In the genomic region with DNA sequence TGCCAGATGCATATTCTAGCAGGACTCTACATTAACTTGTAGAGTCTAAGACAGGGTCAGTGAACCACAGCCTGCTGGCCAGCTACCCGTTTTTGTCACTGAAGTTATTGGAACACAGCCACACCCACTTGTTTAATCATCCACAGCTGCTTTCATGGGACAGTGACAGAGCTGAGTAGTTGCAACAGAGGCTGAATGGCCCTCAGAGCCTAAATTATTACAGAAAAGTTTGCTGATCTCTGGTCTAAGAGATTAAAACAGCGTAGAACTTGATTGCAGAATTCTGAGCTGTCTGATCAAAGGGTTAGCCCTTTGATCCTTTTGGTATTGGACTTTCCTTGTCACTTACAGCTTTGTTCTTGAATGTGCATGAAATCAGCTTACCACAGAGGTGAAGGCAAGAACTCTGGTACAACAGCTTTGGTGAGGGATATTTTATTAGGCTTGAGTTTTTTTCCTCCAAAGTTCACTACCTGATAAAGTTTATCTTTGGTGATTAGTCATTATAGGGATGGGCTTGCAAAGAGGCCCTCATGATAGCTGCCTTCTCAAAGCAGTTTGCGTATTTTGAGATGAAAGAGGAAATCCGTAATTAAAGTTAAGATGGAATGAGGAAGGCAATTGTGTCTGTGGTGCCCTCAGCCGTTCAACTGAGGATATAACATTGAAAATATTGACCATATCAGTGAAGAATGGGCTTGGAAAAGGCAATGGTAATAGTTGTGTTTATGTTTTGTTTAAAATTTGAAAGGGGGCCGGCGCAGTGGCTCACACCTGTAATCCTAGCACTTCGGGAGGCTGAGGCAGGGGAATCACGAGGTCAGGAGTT, we compare ENCODE assay signal across 1 cellular context.
TF ChIP-seq lines count a peak whose summit lies in the region.

No MANE protein-coding gene starts in this region.

TF ChIP-seq in HepG2, 621 proteins besides CTCF, POLR2A, EP300 and RAD21 (continued from another document):
- TF ChIP-seq, protein P1, sequence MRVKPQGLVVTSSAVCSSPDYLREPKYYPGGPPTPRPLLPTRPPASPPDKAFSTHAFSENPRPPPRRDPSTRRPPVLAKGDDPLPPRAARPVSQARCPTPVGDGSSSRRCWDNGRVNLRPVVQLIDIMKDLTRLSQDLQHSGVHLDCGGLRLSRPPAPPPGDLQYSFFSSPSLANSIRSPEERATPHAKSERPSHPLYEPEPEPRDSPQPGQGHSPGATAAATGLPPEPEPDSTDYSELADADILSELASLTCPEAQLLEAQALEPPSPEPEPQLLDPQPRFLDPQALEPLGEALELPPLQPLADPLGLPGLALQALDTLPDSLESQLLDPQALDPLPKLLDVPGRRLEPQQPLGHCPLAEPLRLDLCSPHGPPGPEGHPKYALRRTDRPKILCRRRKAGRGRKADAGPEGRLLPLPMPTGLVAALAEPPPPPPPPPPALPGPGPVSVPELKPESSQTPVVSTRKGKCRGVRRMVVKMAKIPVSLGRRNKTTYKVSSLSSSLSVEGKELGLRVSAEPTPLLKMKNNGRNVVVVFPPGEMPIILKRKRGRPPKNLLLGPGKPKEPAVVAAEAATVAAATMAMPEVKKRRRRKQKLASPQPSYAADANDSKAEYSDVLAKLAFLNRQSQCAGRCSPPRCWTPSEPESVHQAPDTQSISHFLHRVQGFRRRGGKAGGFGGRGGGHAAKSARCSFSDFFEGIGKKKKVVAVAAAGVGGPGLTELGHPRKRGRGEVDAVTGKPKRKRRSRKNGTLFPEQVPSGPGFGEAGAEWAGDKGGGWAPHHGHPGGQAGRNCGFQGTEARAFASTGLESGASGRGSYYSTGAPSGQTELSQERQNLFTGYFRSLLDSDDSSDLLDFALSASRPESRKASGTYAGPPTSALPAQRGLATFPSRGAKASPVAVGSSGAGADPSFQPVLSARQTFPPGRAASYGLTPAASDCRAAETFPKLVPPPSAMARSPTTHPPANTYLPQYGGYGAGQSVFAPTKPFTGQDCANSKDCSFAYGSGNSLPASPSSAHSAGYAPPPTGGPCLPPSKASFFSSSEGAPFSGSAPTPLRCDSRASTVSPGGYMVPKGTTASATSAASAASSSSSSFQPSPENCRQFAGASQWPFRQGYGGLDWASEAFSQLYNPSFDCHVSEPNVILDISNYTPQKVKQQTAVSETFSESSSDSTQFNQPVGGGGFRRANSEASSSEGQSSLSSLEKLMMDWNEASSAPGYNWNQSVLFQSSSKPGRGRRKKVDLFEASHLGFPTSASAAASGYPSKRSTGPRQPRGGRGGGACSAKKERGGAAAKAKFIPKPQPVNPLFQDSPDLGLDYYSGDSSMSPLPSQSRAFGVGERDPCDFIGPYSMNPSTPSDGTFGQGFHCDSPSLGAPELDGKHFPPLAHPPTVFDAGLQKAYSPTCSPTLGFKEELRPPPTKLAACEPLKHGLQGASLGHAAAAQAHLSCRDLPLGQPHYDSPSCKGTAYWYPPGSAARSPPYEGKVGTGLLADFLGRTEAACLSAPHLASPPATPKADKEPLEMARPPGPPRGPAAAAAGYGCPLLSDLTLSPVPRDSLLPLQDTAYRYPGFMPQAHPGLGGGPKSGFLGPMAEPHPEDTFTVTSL (CRISPR knock-in tag; IDR thresholded peaks at IDR 0.05; ENCODE audit: borderline replicate concordance) = 0 out of 2 replicates have a peak, but pooled peaks have one; percentile 53
- TF ChIP-seq ZNF451 (CRISPR knock-in tag; IDR thresholded peaks at IDR 0.05) (no peak), ZNF24 (IDR thresholded peaks at IDR 0.05) (no peak), SMARCE1 (IDR thresholded peaks at IDR 0.05; ENCODE audit: borderline replicate concordance) (no peak), NCOR1 (IDR thresholded peaks at IDR 0.05; ENCODE audit: borderline replicate concordance, low read length) (peak; percentile 91), E2F5 (CRISPR knock-in tag; conservative IDR thresholded peaks at IDR 0.05) (no peak), EZH2 (conservative IDR thresholded peaks at IDR 0.05; ENCODE audit: low read depth, low read length) (no peak), SKI (IDR thresholded peaks at IDR 0.05; ENCODE audit: partially characterized antibody) (no peak)
TF ChIP-seq in HepG2: peak in this region for 74.
